ENCODE assay signal across 8 cellular contexts in genomic region chr6:109453594-109454482, GRCh38. TPM values are rescaled to one million over a fixed set of nuclear protein-coding genes. Genes with fewer than 3 reads are reported as not detected.
DNase-seq lines count a peak whose midpoint lies in the region; ATAC-seq and TF ChIP-seq lines count a peak whose summit lies in the region.

No MANE protein-coding gene starts in this region.

- peaks cover 0 to 32% (median 29%) of the 10 kb centered on the region in 3 donors for H3K36me3 ChIP-seq in tibial artery

- no peaks in the 10 kb centered on the region for H3K27me3 Mint-ChIP-seq in T-helper 17 cell

- H3K4me3 Mint-ChIP-seq in T-helper 17 cell, result peak overlapping the region; percentile 99

- no peak overlapping the region for H3K4me3 ChIP-seq in right cardiac atrium (ENCODE audit: low read length)
- peak overlapping the region; percentile 77 to 79 for H3K4me3 ChIP-seq in tibial artery

- intact Hi-C loops in Right ventricle myocardium superior (cut with DNase I) (no loop called here), left cardiac atrium (cut with DNase I) (no loop called here), right cardiac atrium (cut with DNase I) (no loop called here), tibial artery (cut with DNase I; ENCODE audit: low total_unique reads) (loop anchor here (2.0 kb wide), 1 partner anchor 29 kb away; the partner anchor contains the start of gene ZBTB24)

- DNase-seq in Right ventricle myocardium superior (peak; percentile 64), left cardiac atrium (no peak), T-helper 17 cell (no peak), right cardiac atrium (peak in 2 of 3 donors; percentile 49 to 71), tibial artery (peak in 1 of 2 donors; percentile 60), GDM1 (lab: John Stamatoyannopoulos, UW) (no peak)

- H3K4me1 ChIP-seq in right cardiac atrium (ENCODE audit: control insufficient read depth, insufficient read depth, low read length) (no peaks in the 10 kb centered on the region), tibial artery (peaks cover 0 to 29% (median 27%) of the 10 kb centered on the region in 4 donors)

- WGBS in right cardiac atrium, result 92% methylated on average over 27 of the region's 27 CpGs

- peaks cover 37% of the 10 kb centered on the region for H3K4me1 Mint-ChIP-seq in T-helper 17 cell

- H3K27ac Mint-ChIP-seq in T-helper 17 cell, result peak overlapping the region; percentile 93

- no peaks in the 10 kb centered on the region for H3K27me3 ChIP-seq in right cardiac atrium (ENCODE audit: control insufficient read depth, insufficient read depth)
- no peaks in the 10 kb centered on the region for H3K27me3 ChIP-seq in tibial artery

- TF ChIP-seq CTCF in tibial artery (IDR thresholded peaks at IDR 0.05), result no peak

- no peaks in the 10 kb centered on the region for H3K36me3 Mint-ChIP-seq in T-helper 17 cell (ENCODE audit: low read depth)

- ATAC-seq in Right ventricle myocardium superior (ENCODE audit: poor library complexity), result no peak
- ATAC-seq in left cardiac atrium, result no peak
- no peak for ATAC-seq in T-helper 17 cell
- ATAC-seq in right cardiac atrium, result no peak
- ATAC-seq in GM18511 (IDR thresholded peaks at IDR 0.05; ENCODE audit: unreplicated experiment), result no peak
- ATAC-seq in HG02623 (IDR thresholded peaks at IDR 0.05; ENCODE audit: unreplicated experiment), result no peak

- H3K9me3 ChIP-seq in T-helper 17 cell (ENCODE audit: control insufficient read depth, low read length, poor library complexity, severe bottlenecking) (no peaks in the 10 kb centered on the region), right cardiac atrium (ENCODE audit: control insufficient read depth, low read length) (no peaks in the 10 kb centered on the region), tibial artery (no peaks in the 10 kb centered on the region)

- H3K27ac ChIP-seq in right cardiac atrium (ENCODE audit: low read length) (no peak overlapping the region), tibial artery (peak overlapping the region; percentile 86)

RNA-seq across cellular contexts. Expression of gene MICAL1, which starts 1.7 kb away (rescaled TPM):
- 5.0 TPM for total RNA-seq in Right ventricle myocardium superior
- total RNA-seq in left cardiac atrium, result 1 to 10 TPM; 9.8 to 9.9 TPM
- total RNA-seq in T-helper 17 cell, result 100 to 1,000 TPM; 136 TPM
- 1 to 10 TPM; 4.8 to 9.2 (median 7.2) TPM for total RNA-seq in right cardiac atrium
- polyA plus RNA-seq in right cardiac atrium, result 8.7 TPM

RNA-seq across cellular contexts. Expression of gene SMPD2, which starts 13.3 kb away (rescaled TPM):
- total RNA-seq in Right ventricle myocardium superior (4.1 TPM), left cardiac atrium (1 to 10 TPM; 4.8 to 5.7 TPM), T-helper 17 cell (10 to 100 TPM; 22.9 to 49.5 TPM), right cardiac atrium (1 to 10 TPM; 4.6 to 6.7 (median 5.7) TPM)
- polyA plus RNA-seq in right cardiac atrium, result 5.7 TPM

RNA-seq across cellular contexts. Expression of gene PPIL6, which starts 13.4 kb away (rescaled TPM):
- 5.5 TPM for total RNA-seq in Right ventricle myocardium superior
- total RNA-seq in left cardiac atrium, result 1 to 10 TPM; 3.0 to 3.5 TPM
- 1 to 10 TPM in 1 of 2 donors, under 1 TPM in 1; 0.83 to 1.6 TPM for total RNA-seq in T-helper 17 cell
- 1 to 10 TPM; 3.0 to 6.8 (median 4.6) TPM for total RNA-seq in right cardiac atrium
- polyA plus RNA-seq in right cardiac atrium, result 2.2 TPM

RNA-seq across cellular contexts. Expression of gene ZBTB24, which starts 29.2 kb away (rescaled TPM):
- total RNA-seq in Right ventricle myocardium superior (2.4 TPM), left cardiac atrium (1 to 10 TPM; 3.3 to 3.9 TPM), T-helper 17 cell (10 to 100 TPM; 14.3 to 15.3 TPM), right cardiac atrium (1 to 10 TPM; 3.3 to 4.2 (median 3.5) TPM)
- polyA plus RNA-seq in right cardiac atrium, result 2.2 TPM

Comparison
In these comparisons a context has a peak if more than half of its experiments do, and no peak if none do; other contexts are left out.
1. DNase-seq: peak in Right ventricle myocardium superior (single experiment) and right cardiac atrium (2 of 3); none in left cardiac atrium (single experiment), T-helper 17 cell (0 of 3) and GDM1 (single experiment).
2. RNA of gene MICAL1, which starts 1.7 kb away (total RNA-seq): 136 TPM in T-helper 17 cell; 9.8 to 9.9 TPM in left cardiac atrium, 4.8 to 9.2 TPM in right cardiac atrium and 5.0 TPM in Right ventricle myocardium superior (single experiment); every median in the first group is over 10 times any median in the second.